16 cellular contexts compared by ENCODE assay signal in the genomic region with DNA sequence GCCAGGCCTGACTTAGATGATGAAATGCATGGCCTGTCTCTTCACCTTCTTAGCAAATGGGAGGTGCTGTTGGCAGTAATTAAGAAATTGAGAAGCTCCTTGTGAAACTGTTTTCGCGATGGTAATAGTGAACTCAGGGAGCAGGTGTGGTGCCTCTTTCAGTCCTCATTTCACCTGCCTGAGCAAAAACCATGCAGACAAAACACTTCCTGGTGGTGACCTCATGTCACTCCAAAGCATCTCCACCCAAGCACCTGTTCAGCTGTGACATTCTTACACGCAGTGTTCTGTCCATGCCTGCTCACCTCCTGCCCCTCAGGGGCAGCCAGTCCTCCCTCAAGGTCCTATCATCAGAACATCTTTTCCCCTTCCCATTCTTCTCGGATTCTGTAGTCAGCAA.
DNase-seq lines count a peak whose midpoint lies in the region; ATAC-seq lines count a peak whose summit lies in the region.
"Had no signal": no experiment of that assay in that cellular context is flagged by ENCODE, and none has a peak within 500 bp of the region (broad histone marks: within the 10 kb centered on the region; RNA-seq: fewer than 3 reads in every experiment).

No MANE protein-coding gene starts in this region.

- H3K27ac ChIP-seq in muscle layer of duodenum (ENCODE audit: low read length) (peak overlapping the region; percentile 10), mesenchymal stem cell (ENCODE audit: low read length, poor library complexity, severe bottlenecking) (no peak overlapping the region)
- no peak overlapping the region for H3K27ac ChIP-seq in effector memory CD4-positive, alpha-beta T cell (ENCODE audit: insufficient read depth, low read length, poor library complexity, severe bottlenecking)
- H3K27ac ChIP-seq: parathyroid adenoma, SJCRH30, thyroid gland had no signal

- H2BK15ac ChIP-seq in mesenchymal stem cell (ENCODE audit: low read depth, poor library complexity, severe bottlenecking), result no peak overlapping the region

- DNase-seq in DMS79 (lab: John Stamatoyannopoulos, UW) (peak; percentile 37), NCI-H2029 (lab: John Stamatoyannopoulos, UW) (peak; percentile 82), GM03348 (ENCODE audit: low spot score) (no peak), mesenchymal stem cell (no peak)
- DNase-seq in effector memory CD4-positive, alpha-beta T cell, result no peak
- DNase-seq: activated CD4-positive, CD25-positive, alpha-beta regulatory T cell treated with anti-CD3 and anti-CD28 coated beads, Interleukin-2, amount 50 U/mL, for 72 hours; activated CD8-positive, alpha-beta memory T cell treated with anti-CD3 and anti-CD28 coated beads, Interleukin-2, amount 50 U/mL, for 4 hours; DMS 273 treated with DMSO at 0.1 percent for 48 hours; NCI-H2227 treated with DMSO at 0.1 percent for 48 hours; SJCRH30; thyroid gland had no signal

- H3K27me3 Mint-ChIP-seq in activated T-helper 17 cell treated with anti-CD3 and anti-CD28 coated beads, Interleukin-2, amount 50 U/mL, for 72 hours, result no peaks in the 10 kb centered on the region
- H3K27me3 Mint-ChIP-seq: dendritic cell treated with granulocyte-macrophage colony-stimulating factor and Interleukin-4, amounts not matched to agents 40 ng/mL and 50 ng/mL, for 4 days had no signal

- ATAC-seq in activated T-helper 17 cell treated with anti-CD3 and anti-CD28 coated beads, Interleukin-2, amount 50 U/mL, for 72 hours (replicated peaks), result no peak

- WGBS in mesenchymal stem cell, result 100% methylated on average over 4 of the region's 4 CpGs

- no peak overlapping the region for H2AFZ ChIP-seq in mesenchymal stem cell (ENCODE audit: low read depth, low read length)
- H2AFZ ChIP-seq: parathyroid adenoma had no signal

- no peak overlapping the region for H3K4ac ChIP-seq in mesenchymal stem cell (ENCODE audit: low read depth in 1 of 2, low read length in 2 of 2)

- H3K79me1 ChIP-seq in mesenchymal stem cell (replicated peaks; ENCODE audit: low read length, poor library complexity, severe bottlenecking), result peaks cover 21% of the 10 kb centered on the region

- H3K36me3 Mint-ChIP-seq in activated T-helper 17 cell treated with anti-CD3 and anti-CD28 coated beads, Interleukin-2, amount 50 U/mL, for 72 hours (ENCODE audit: low read depth), result peaks cover 57% of the 10 kb centered on the region

- no peak overlapping the region for H4K8ac ChIP-seq in mesenchymal stem cell (ENCODE audit: low read length)

- H2BK5ac ChIP-seq in mesenchymal stem cell (ENCODE audit: low read depth, low read length, poor library complexity, severe bottlenecking), result no peak overlapping the region

- no peak overlapping the region for H3K14ac ChIP-seq in mesenchymal stem cell (ENCODE audit: low read length in 2 of 2)

- peaks cover 18% of the 10 kb centered on the region for H3K4me1 Mint-ChIP-seq in activated T-helper 17 cell treated with anti-CD3 and anti-CD28 coated beads, Interleukin-2, amount 50 U/mL, for 72 hours

- no peak overlapping the region for H3K4me2 ChIP-seq in mesenchymal stem cell (ENCODE audit: low read length, poor library complexity, severe bottlenecking)
- H3K4me2 ChIP-seq: smooth muscle cell had no signal

- H2BK120ac ChIP-seq in mesenchymal stem cell (ENCODE audit: low read depth, low read length), result no peak overlapping the region

- no peak overlapping the region for H3K4me3 ChIP-seq in muscle layer of duodenum (ENCODE audit: low read depth in 1 of 2, low read length in 2 of 2)
- H3K4me3 ChIP-seq in effector memory CD4-positive, alpha-beta T cell (ENCODE audit: insufficient read depth, low read depth, low read length, poor library complexity, severe bottlenecking), result no peak overlapping the region
- H3K4me3 ChIP-seq in mesenchymal stem cell (ENCODE audit: insufficient read depth in 1 of 2, low read depth in 1 of 2, low read length in 2 of 2), result no peak overlapping the region
- H3K4me3 ChIP-seq: SJCRH30, thyroid gland had no signal

- H3K23ac ChIP-seq in mesenchymal stem cell (ENCODE audit: low read length in 2 of 2), result no peak overlapping the region

- no peak overlapping the region for H4K91ac ChIP-seq in mesenchymal stem cell (ENCODE audit: low read length)

- H3K36me3 ChIP-seq in muscle layer of duodenum (ENCODE audit: control insufficient read depth in 1 of 2, insufficient read depth in 2 of 2, low read length in 2 of 2) (peaks cover 0 to 4% of the 10 kb centered on the region in 2 donors), mesenchymal stem cell (ENCODE audit: control insufficient read depth in 1 of 2, insufficient read depth in 2 of 2, low read depth in 1 of 2, low read length in 2 of 2) (peaks cover 0 to 21% of the 10 kb centered on the region in 2 experiments)
- no peaks in the 10 kb centered on the region for H3K36me3 ChIP-seq in effector memory CD4-positive, alpha-beta T cell (ENCODE audit: control insufficient read depth, insufficient read depth, low read length)
- H3K36me3 ChIP-seq: SJCRH30, thyroid gland had no signal

- H3K4me3 Mint-ChIP-seq in activated T-helper 17 cell treated with anti-CD3 and anti-CD28 coated beads, Interleukin-2, amount 50 U/mL, for 72 hours, result peak overlapping the region; percentile 1
- H3K4me3 Mint-ChIP-seq: dendritic cell treated with granulocyte-macrophage colony-stimulating factor and Interleukin-4, amounts not matched to agents 40 ng/mL and 50 ng/mL, for 4 days had no signal

- H3K4me1 ChIP-seq in muscle layer of duodenum (ENCODE audit: control insufficient read depth in 1 of 2, insufficient read depth in 2 of 2, low read length in 2 of 2) (peaks cover 0 to 21% of the 10 kb centered on the region in 2 donors), mesenchymal stem cell (ENCODE audit: control insufficient read depth, insufficient read depth, low read depth, low read length) (peaks cover 3% of the 10 kb centered on the region)
- no peaks in the 10 kb centered on the region for H3K4me1 ChIP-seq in effector memory CD4-positive, alpha-beta T cell (ENCODE audit: control insufficient read depth, insufficient read depth, low read length, poor library complexity, severe bottlenecking)

- H2BK12ac ChIP-seq in mesenchymal stem cell (ENCODE audit: low read length in 2 of 2), result no peak overlapping the region

- H3K18ac ChIP-seq in mesenchymal stem cell (ENCODE audit: low read depth in 1 of 2, low read length in 2 of 2), result no peak overlapping the region

- H3K27ac Mint-ChIP-seq in activated T-helper 17 cell treated with anti-CD3 and anti-CD28 coated beads, Interleukin-2, amount 50 U/mL, for 72 hours, result peak overlapping the region; percentile 11
- H3K27ac Mint-ChIP-seq: dendritic cell treated with granulocyte-macrophage colony-stimulating factor and Interleukin-4, amounts not matched to agents 40 ng/mL and 50 ng/mL, for 4 days had no signal

- H2AK5ac ChIP-seq in mesenchymal stem cell (ENCODE audit: low read length, severe bottlenecking), result no peak overlapping the region

- no peaks in the 10 kb centered on the region for H3K9me3 Mint-ChIP-seq in activated T-helper 17 cell treated with anti-CD3 and anti-CD28 coated beads, Interleukin-2, amount 50 U/mL, for 72 hours
- H3K9me3 Mint-ChIP-seq: dendritic cell treated with granulocyte-macrophage colony-stimulating factor and Interleukin-4, amounts not matched to agents 40 ng/mL and 50 ng/mL, for 4 days had no signal

- H3K27me3 ChIP-seq in muscle layer of duodenum (ENCODE audit: low read depth, low read length) (no peaks in the 10 kb centered on the region), mesenchymal stem cell (ENCODE audit: control insufficient read depth in 1 of 2, insufficient read depth in 1 of 2, low read length in 2 of 2) (no peaks in the 10 kb centered on the region)
- no peaks in the 10 kb centered on the region for H3K27me3 ChIP-seq in effector memory CD4-positive, alpha-beta T cell (replicated peaks; ENCODE audit: control insufficient read depth, insufficient read depth, low read length, poor library complexity, severe bottlenecking)
- H3K27me3 ChIP-seq: SJCRH30, thyroid gland had no signal

- H3K9ac ChIP-seq in mesenchymal stem cell (ENCODE audit: low read length), result no peak overlapping the region
- H3K9ac ChIP-seq: parathyroid adenoma had no signal

- H3K9me3 ChIP-seq in muscle layer of duodenum (ENCODE audit: control insufficient read depth in 1 of 2, low read length in 2 of 2) (no peaks in the 10 kb centered on the region), mesenchymal stem cell (ENCODE audit: control insufficient read depth, low read length) (no peaks in the 10 kb centered on the region)
- no peaks in the 10 kb centered on the region for H3K9me3 ChIP-seq in effector memory CD4-positive, alpha-beta T cell (ENCODE audit: control insufficient read depth, low read length)
- H3K9me3 ChIP-seq: SJCRH30, thyroid gland had no signal

Comparison
In these comparisons a context has a peak if more than half of its experiments do, and no peak if none do; other contexts are left out.
1. DNase-seq: peak in DMS79 (single experiment) and NCI-H2029 (single experiment); none in effector memory CD4-positive, alpha-beta T cell (0 of 3), GM03348 (single experiment) and mesenchymal stem cell (single experiment).